Comparison of ENCODE assay signal across 1 cellular context in the genomic region with DNA sequence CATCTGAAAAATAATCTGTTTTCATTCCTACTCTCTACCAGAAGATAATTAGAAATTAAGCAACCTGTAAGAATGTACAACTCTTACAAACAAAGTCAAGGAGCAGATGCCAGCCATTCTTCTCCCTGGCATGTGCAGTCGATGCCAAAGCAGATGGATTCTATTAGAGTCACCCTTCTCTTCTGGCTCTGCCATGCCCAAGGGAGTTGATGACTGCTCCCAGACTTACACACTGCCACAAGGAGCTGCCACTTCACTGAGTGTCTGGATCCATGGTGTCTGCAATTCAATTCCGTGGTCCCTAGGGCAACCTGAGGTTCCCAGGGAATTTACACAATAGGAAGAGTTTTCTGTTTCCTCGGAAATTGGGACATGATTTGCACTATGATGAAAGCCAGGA.
TF ChIP-seq lines count a peak whose summit lies in the region.

No MANE protein-coding gene starts in this region.

TF ChIP-seq in HepG2, 621 proteins besides CTCF, POLR2A, EP300 and RAD21 (continued from another document):
- TF ChIP-seq, protein P1, sequence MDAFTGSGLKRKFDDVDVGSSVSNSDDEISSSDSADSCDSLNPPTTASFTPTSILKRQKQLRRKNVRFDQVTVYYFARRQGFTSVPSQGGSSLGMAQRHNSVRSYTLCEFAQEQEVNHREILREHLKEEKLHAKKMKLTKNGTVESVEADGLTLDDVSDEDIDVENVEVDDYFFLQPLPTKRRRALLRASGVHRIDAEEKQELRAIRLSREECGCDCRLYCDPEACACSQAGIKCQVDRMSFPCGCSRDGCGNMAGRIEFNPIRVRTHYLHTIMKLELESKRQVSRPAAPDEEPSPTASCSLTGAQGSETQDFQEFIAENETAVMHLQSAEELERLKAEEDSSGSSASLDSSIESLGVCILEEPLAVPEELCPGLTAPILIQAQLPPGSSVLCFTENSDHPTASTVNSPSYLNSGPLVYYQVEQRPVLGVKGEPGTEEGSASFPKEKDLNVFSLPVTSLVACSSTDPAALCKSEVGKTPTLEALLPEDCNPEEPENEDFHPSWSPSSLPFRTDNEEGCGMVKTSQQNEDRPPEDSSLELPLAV (CRISPR knock-in tag; conservative IDR thresholded peaks at IDR 0.05; ENCODE audit: low read depth): no peak
- TF ChIP-seq JDP2 (CRISPR knock-in tag; IDR thresholded peaks at IDR 0.05; ENCODE audit: borderline replicate concordance) (no peak), ZNF709 (CRISPR knock-in tag; IDR thresholded peaks at IDR 0.05) (no peak), RBAK (CRISPR knock-in tag; IDR thresholded peaks at IDR 0.05) (no peak), TOPORS (CRISPR knock-in tag; IDR thresholded peaks at IDR 0.05) (no peak), PRMT3 (CRISPR knock-in tag; IDR thresholded peaks at IDR 0.05; ENCODE audit: borderline replicate concordance, low read depth) (no peak), TAF1 (CRISPR knock-in tag; IDR thresholded peaks at IDR 0.05) (no peak)
- TF ChIP-seq, protein P2, sequence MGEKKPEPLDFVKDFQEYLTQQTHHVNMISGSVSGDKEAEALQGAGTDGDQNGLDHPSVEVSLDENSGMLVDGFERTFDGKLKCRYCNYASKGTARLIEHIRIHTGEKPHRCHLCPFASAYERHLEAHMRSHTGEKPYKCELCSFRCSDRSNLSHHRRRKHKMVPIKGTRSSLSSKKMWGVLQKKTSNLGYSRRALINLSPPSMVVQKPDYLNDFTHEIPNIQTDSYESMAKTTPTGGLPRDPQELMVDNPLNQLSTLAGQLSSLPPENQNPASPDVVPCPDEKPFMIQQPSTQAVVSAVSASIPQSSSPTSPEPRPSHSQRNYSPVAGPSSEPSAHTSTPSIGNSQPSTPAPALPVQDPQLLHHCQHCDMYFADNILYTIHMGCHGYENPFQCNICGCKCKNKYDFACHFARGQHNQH (CRISPR knock-in tag; IDR thresholded peaks at IDR 0.05): no peak
- TF ChIP-seq, protein P3, sequence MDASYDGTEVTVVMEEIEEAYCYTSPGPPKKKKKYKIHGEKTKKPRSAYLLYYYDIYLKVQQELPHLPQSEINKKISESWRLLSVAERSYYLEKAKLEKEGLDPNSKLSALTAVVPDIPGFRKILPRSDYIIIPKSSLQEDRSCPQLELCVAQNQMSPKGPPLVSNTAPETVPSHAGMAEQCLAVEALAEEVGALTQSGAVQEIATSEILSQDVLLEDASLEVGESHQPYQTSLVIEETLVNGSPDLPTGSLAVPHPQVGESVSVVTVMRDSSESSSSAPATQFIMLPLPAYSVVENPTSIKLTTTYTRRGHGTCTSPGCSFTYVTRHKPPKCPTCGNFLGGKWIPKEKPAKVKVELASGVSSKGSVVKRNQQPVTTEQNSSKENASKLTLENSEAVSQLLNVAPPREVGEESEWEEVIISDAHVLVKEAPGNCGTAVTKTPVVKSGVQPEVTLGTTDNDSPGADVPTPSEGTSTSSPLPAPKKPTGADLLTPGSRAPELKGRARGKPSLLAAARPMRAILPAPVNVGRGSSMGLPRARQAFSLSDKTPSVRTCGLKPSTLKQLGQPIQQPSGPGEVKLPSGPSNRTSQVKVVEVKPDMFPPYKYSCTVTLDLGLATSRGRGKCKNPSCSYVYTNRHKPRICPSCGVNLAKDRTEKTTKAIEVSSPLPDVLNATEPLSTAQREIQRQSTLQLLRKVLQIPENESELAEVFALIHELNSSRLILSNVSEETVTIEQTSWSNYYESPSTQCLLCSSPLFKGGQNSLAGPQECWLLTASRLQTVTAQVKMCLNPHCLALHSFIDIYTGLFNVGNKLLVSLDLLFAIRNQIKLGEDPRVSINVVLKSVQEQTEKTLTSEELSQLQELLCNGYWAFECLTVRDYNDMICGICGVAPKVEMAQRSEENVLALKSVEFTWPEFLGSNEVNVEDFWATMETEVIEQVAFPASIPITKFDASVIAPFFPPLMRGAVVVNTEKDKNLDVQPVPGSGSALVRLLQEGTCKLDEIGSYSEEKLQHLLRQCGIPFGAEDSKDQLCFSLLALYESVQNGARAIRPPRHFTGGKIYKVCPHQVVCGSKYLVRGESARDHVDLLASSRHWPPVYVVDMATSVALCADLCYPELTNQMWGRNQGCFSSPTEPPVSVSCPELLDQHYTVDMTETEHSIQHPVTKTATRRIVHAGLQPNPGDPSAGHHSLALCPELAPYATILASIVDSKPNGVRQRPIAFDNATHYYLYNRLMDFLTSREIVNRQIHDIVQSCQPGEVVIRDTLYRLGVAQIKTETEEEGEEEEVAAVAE (CRISPR knock-in tag; IDR thresholded peaks at IDR 0.05; ENCODE audit: borderline replicate concordance): no peak
- TF ChIP-seq, protein P4, sequence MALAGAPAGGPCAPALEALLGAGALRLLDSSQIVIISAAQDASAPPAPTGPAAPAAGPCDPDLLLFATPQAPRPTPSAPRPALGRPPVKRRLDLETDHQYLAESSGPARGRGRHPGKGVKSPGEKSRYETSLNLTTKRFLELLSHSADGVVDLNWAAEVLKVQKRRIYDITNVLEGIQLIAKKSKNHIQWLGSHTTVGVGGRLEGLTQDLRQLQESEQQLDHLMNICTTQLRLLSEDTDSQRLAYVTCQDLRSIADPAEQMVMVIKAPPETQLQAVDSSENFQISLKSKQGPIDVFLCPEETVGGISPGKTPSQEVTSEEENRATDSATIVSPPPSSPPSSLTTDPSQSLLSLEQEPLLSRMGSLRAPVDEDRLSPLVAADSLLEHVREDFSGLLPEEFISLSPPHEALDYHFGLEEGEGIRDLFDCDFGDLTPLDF (CRISPR knock-in tag; IDR thresholded peaks at IDR 0.05): no peak
- TF ChIP-seq, protein P5, sequence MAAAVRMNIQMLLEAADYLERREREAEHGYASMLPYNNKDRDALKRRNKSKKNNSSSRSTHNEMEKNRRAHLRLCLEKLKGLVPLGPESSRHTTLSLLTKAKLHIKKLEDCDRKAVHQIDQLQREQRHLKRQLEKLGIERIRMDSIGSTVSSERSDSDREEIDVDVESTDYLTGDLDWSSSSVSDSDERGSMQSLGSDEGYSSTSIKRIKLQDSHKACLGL (CRISPR knock-in tag; IDR thresholded peaks at IDR 0.05): no peak
- TF ChIP-seq, protein P6, sequence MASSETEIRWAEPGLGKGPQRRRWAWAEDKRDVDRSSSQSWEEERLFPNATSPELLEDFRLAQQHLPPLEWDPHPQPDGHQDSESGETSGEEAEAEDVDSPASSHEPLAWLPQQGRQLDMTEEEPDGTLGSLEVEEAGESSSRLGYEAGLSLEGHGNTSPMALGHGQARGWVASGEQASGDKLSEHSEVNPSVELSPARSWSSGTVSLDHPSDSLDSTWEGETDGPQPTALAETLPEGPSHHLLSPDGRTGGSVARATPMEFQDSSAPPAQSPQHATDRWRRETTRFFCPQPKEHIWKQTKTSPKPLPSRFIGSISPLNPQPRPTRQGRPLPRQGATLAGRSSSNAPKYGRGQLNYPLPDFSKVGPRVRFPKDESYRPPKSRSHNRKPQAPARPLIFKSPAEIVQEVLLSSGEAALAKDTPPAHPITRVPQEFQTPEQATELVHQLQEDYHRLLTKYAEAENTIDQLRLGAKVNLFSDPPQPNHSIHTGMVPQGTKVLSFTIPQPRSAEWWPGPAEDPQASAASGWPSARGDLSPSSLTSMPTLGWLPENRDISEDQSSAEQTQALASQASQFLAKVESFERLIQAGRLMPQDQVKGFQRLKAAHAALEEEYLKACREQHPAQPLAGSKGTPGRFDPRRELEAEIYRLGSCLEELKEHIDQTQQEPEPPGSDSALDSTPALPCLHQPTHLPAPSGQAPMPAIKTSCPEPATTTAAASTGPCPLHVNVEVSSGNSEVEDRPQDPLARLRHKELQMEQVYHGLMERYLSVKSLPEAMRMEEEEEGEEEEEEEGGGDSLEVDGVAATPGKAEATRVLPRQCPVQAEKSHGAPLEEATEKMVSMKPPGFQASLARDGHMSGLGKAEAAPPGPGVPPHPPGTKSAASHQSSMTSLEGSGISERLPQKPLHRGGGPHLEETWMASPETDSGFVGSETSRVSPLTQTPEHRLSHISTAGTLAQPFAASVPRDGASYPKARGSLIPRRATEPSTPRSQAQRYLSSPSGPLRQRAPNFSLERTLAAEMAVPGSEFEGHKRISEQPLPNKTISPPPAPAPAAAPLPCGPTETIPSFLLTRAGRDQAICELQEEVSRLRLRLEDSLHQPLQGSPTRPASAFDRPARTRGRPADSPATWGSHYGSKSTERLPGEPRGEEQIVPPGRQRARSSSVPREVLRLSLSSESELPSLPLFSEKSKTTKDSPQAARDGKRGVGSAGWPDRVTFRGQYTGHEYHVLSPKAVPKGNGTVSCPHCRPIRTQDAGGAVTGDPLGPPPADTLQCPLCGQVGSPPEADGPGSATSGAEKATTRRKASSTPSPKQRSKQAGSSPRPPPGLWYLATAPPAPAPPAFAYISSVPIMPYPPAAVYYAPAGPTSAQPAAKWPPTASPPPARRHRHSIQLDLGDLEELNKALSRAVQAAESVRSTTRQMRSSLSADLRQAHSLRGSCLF (CRISPR knock-in tag; IDR thresholded peaks at IDR 0.05; ENCODE audit: borderline replicate concordance): no peak
